1 cellular context compared by ENCODE assay signal in the genomic region with DNA sequence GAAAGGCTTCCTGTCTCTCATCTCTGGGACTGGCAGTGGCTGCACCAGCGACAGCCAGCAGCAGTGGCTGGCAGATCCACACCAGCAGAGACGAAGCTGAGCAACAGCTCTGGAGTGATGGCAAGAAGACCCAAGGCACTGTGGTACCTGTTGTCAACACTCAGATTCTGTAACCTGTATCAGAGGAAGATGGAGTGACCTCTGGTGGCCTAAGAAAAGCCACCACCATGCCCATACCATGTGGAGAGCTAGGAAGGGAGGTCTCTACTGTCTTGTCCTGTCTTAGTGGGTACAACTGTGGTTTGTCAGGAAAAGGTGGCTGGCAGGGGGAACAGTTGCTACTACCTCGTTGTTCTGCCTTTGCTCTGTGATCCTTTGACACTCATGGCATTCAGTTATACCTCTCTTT.
TF ChIP-seq lines count a peak whose summit lies in the region.

No MANE protein-coding gene starts in this region.

TF ChIP-seq in HEK293, 187 proteins besides CTCF, POLR2A, EP300 and RAD21 (continued from another document):
- TF ChIP-seq, protein P1, sequence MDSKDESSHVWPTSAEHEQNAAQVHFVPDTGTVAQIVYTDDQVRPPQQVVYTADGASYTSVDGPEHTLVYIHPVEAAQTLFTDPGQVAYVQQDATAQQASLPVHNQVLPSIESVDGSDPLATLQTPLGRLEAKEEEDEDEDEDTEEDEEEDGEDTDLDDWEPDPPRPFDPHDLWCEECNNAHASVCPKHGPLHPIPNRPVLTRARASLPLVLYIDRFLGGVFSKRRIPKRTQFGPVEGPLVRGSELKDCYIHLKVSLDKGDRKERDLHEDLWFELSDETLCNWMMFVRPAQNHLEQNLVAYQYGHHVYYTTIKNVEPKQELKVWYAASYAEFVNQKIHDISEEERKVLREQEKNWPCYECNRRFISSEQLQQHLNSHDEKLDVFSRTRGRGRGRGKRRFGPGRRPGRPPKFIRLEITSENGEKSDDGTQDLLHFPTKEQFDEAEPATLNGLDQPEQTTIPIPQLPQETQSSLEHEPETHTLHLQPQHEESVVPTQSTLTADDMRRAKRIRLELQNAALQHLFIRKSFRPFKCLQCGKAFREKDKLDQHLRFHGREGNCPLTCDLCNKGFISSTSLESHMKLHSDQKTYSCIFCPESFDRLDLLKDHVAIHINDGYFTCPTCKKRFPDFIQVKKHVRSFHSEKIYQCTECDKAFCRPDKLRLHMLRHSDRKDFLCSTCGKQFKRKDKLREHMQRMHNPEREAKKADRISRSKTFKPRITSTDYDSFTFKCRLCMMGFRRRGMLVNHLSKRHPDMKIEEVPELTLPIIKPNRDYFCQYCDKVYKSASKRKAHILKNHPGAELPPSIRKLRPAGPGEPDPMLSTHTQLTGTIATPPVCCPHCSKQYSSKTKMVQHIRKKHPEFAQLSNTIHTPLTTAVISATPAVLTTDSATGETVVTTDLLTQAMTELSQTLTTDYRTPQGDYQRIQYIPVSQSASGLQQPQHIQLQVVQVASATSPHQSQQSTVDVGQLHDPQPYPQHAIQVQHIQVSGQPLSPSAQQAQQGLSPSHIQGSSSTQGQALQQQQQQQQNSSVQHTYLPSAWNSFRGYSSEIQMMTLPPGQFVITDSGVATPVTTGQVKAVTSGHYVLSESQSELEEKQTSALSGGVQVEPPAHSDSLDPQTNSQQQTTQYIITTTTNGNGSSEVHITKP (tag by site-specific recombination; IDR thresholded peaks at IDR 0.05), result peak; percentile 68
- peak; percentile 86 for TF ChIP-seq SCRT2 (tag by site-specific recombination; IDR thresholded peaks at IDR 0.05)
- no peak for TF ChIP-seq ZNF138 (tag by site-specific recombination; IDR thresholded peaks at IDR 0.05; ENCODE audit: borderline replicate concordance)
- TF ChIP-seq, protein P2, sequence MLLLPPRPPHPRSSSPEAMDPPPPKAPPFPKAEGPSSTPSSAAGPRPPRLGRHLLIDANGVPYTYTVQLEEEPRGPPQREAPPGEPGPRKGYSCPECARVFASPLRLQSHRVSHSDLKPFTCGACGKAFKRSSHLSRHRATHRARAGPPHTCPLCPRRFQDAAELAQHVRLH (tag by site-specific recombination; IDR thresholded peaks at IDR 0.05), result no peak
- TF ChIP-seq ZNF175 (tag by site-specific recombination; IDR thresholded peaks at IDR 0.05), result no peak
- no peak for TF ChIP-seq ZNF155 (tag by site-specific recombination; IDR thresholded peaks at IDR 0.05)
